In genomic region chr17:57078274-57078673, GRCh38 we compare ENCODE assay signal across 26 cellular contexts. TPM values are rescaled to one million over a fixed set of nuclear protein-coding genes. Genes with fewer than 3 reads are reported as not detected.
A peak's percentile ranks its signal among the peaks of the same experiment; 100 is the strongest.
DNase-seq lines count a peak whose midpoint lies in the region; ATAC-seq, FAIRE-seq and TF ChIP-seq lines count a peak whose summit lies in the region.
"Had no signal": no experiment of that assay in that cellular context is flagged by ENCODE, and none has a peak within 500 bp of the region (broad histone marks: within the 10 kb centered on the region; RNA-seq: fewer than 3 reads in every experiment).

No MANE protein-coding gene starts in this region.

- H3K27ac ChIP-seq in HEK293 (ENCODE audit: extremely low read depth, low read depth, low read length): no peak overlapping the region
- H3K27ac ChIP-seq in K562 (ENCODE audit: extremely low read depth, low read depth, low read length): no peak overlapping the region
- H3K27ac ChIP-seq: BLaER1 had no signal

- no peak overlapping the region for H3K4me2 ChIP-seq in K562 (ENCODE audit: insufficient read depth, low read length)
- H3K4me2 ChIP-seq: BLaER1 had no signal

- no peaks in the 10 kb centered on the region for H3K9me3 Mint-ChIP-seq in nephron progenitor cell
- H3K9me3 Mint-ChIP-seq: CD14-positive monocyte; CD4-positive, alpha-beta memory T cell; CD8-positive, alpha-beta memory T cell had no signal

- H3K36me3 Mint-ChIP-seq in nephron progenitor cell (ENCODE audit: low read depth): no peaks in the 10 kb centered on the region
- H3K36me3 Mint-ChIP-seq: CD14-positive monocyte; CD4-positive, alpha-beta memory T cell; CD4-positive, CD25-positive, alpha-beta regulatory T cell had no signal

- TF ChIP-seq POLR2A in K562 (conservative IDR thresholded peaks at IDR 0.05): no peak

- DNase-seq in K562 (ENCODE audit: extremely low read depth in 1 of 4, low spot score in 3 of 4) (no peak), nephron progenitor cell (no peak)
- DNase-seq: 8988T; ACHN; BE2C; C1 segment of cervical spinal cord; CD4-positive, alpha-beta memory T cell; CD4-positive, CD25-positive, alpha-beta regulatory T cell; CD8-positive, alpha-beta memory T cell; COR-L47; DMS 273 treated with DMSO at 0.1 percent for 48 hours; DMS153; DMS53; DMS79; DND-41; EL; GDM1 had no signal

- H4K20me1 ChIP-seq in K562 (replicated peaks; ENCODE audit: control insufficient read depth, insufficient read depth, low read length): no peaks in the 10 kb centered on the region
- H4K20me1 ChIP-seq: BLaER1 had no signal

- CTCF ChIA-PET in HEK293 (lab: Yijun Ruan, JAX): no interaction called here
- CTCF ChIA-PET in K562 (lab: Yijun Ruan, JAX; ENCODE audit: low intra/inter-chr PET ratio): no interaction called here

- no peak for TF ChIP-seq RAD21 in K562 (CRISPR knock-in tag; conservative IDR thresholded peaks at IDR 0.05 in 1 of 2, IDR thresholded peaks at IDR 0.05 in 1 of 2)

- H3K36me3 ChIP-seq in HEK293 (ENCODE audit: control insufficient read depth in 2 of 2, insufficient read depth in 1 of 2, low read length in 2 of 2) (no peaks in the 10 kb centered on the region), K562 (ENCODE audit: control insufficient read depth, insufficient read depth, low read length) (no peaks in the 10 kb centered on the region)
- H3K36me3 ChIP-seq: BE2C, BLaER1 had no signal

- in situ Hi-C loops in K562 (cut with MboI): no loop called here

- WGBS in K562 (ENCODE audit: insufficient coverage, low coverage, missing lambda C conversion rate): 32% methylated on average over 8 of the region's 9 CpGs

- TF ChIP-seq CTCF in HEK293 (tag by site-specific recombination; IDR thresholded peaks at IDR 0.05) (no peak), K562 (IDR thresholded peaks at IDR 0.05 in 2 of 3, conservative IDR thresholded peaks at IDR 0.05 in 1 of 3; ENCODE audit: insufficient read depth in 2 of 3, low read depth in 1 of 3, low read length in 3 of 3) (no peak), nephron progenitor cell (IDR thresholded peaks at IDR 0.05) (no peak)

- ATAC-seq in K562 (no peak), HG03442 (IDR thresholded peaks at IDR 0.05; ENCODE audit: unreplicated experiment) (no peak), HG03520 (IDR thresholded peaks at IDR 0.05; ENCODE audit: unreplicated experiment) (no peak)
- ATAC-seq: GM12878 had no signal

- H2AFZ ChIP-seq in K562 (ENCODE audit: low read depth, low read length): no peak overlapping the region

- no peak for TF ChIP-seq EP300 in K562 (IDR thresholded peaks at IDR 0.05; ENCODE audit: low read length)

- intact Hi-C loops in K562 (cut with micrococcal nuclease): no loop called here

- no peak overlapping the region for H3K9ac ChIP-seq in K562 (ENCODE audit: insufficient read depth in 1 of 2, low read depth in 2 of 2, low read length in 2 of 2)
- H3K9ac ChIP-seq: BLaER1 had no signal

- peaks cover 8% of the 10 kb centered on the region for H3K27me3 Mint-ChIP-seq in nephron progenitor cell (ENCODE audit: low read depth, poor library complexity)
- H3K27me3 Mint-ChIP-seq: CD4-positive, alpha-beta memory T cell had no signal

- peak overlapping the region; percentile 61 for H3K27ac Mint-ChIP-seq in nephron progenitor cell
- H3K27ac Mint-ChIP-seq: CD14-positive monocyte; CD4-positive, alpha-beta memory T cell had no signal

- no peaks in the 10 kb centered on the region for H3K27me3 ChIP-seq in K562 (ENCODE audit: control insufficient read depth in 2 of 2, insufficient read depth in 2 of 2, low read length in 2 of 2)
- H3K27me3 ChIP-seq: BLaER1 had no signal

- H3K79me2 ChIP-seq in K562 (ENCODE audit: control insufficient read depth, insufficient read depth, low read length): no peaks in the 10 kb centered on the region

- no peak overlapping the region for H3K4me3 Mint-ChIP-seq in nephron progenitor cell
- H3K4me3 Mint-ChIP-seq: CD14-positive monocyte; CD4-positive, alpha-beta memory T cell; CD4-positive, CD25-positive, alpha-beta regulatory T cell; CD8-positive, alpha-beta memory T cell had no signal

- no TSS peak for BruUV-seq in K562 (replicated peaks; lab: Mats Ljungman, UMichigan)

- H3K4me3 ChIP-seq in HEK293 (ENCODE audit: low read depth, low read length): no peak overlapping the region
- H3K4me3 ChIP-seq in K562: no peak overlapping the region
- H3K4me3 ChIP-seq: BLaER1, GM12878 had no signal

- POLR2A ChIA-PET in HEK293 (lab: Yijun Ruan, JAX) (no interaction called here), K562 (lab: Yijun Ruan, JAX) (interaction anchor here (0.7 kb wide), 1 partner anchor 26 kb away, joined by 3 read pairs; no protein-coding TSS in a partner anchor)

- H3K9me1 ChIP-seq in K562 (ENCODE audit: control insufficient read depth, insufficient read depth, low read length): no peaks in the 10 kb centered on the region

- FAIRE-seq in K562 (lab: Jason Lieb, UNC): no peak
- FAIRE-seq: A204.1, GM12878, GM12892, GM18507 had no signal

- H3K4me1 ChIP-seq in HEK293 (ENCODE audit: control insufficient read depth, insufficient read depth, low read length) (no peaks in the 10 kb centered on the region), K562 (replicated peaks in 1 of 2; ENCODE audit: control insufficient read depth in 2 of 2, insufficient read depth in 2 of 2, low read length in 2 of 2) (peaks cover 0 to 2% of the 10 kb centered on the region in 2 experiments; a peak in 2 of 5 replicates)
- H3K4me1 ChIP-seq: BE2C had no signal

- H3K4me1 Mint-ChIP-seq in nephron progenitor cell: peaks cover 23% of the 10 kb centered on the region

- H3K9me3 ChIP-seq in HEK293 (ENCODE audit: control insufficient read depth, insufficient read depth, low read depth, low read length) (no peaks in the 10 kb centered on the region), K562 (replicated peaks; ENCODE audit: control insufficient read depth, insufficient read depth, low read depth, low read length) (no peaks in the 10 kb centered on the region)
- H3K9me3 ChIP-seq: BE2C, BLaER1 had no signal

TF ChIP-seq in HEK293, 187 proteins besides CTCF, POLR2A, EP300 and RAD21 (continues in another document):
- no peak for TF ChIP-seq ZNF768 (tag by site-specific recombination; IDR thresholded peaks at IDR 0.05)

TF ChIP-seq in K562, 482 proteins besides CTCF, POLR2A, EP300 and RAD21 (continues in another document):
- TF ChIP-seq PRDM10 (IDR thresholded peaks at IDR 0.05; ENCODE audit: partially characterized antibody): peak; percentile 74

RNA-seq across cellular contexts. Expression of gene AKAP1, which starts 6.8 kb away (rescaled TPM):
- total RNA-seq in K562 (2011; cell fraction: chromatin; rRNA removed; ENCODE audit: low replicate concordance): 47.3 and 76.5 TPM in 2 replicates
- 65.9 and 69.3 TPM in 2 replicates for total RNA-seq in K562 (2011; cell fraction: nucleolus; rRNA removed)
- 70.5 and 70.8 TPM in 2 replicates for total RNA-seq in K562 (2011; cell fraction: nucleoplasm; rRNA removed)
- total RNA-seq in K562 (2014; rRNA removed) (50.4 and 57.2 TPM in 2 replicates), K562 (2014; rRNA removed; fragmentation: Illumina TruSeq; extraction: Trizol) (24.5 and 29.4 TPM in 2 replicates), K562 (2015; rRNA removed; fragmentation: Illumina TruSeq; extraction: Trizol) (36.4 and 41.2 TPM in 2 replicates), K562 (2021) (40.7 and 44.9 TPM in 2 replicates)
- polyA plus RNA-seq in K562 (2011; rRNA removed) (46.8 and 48.4 TPM in 2 replicates), K562 (2014; fragmentation: Illumina TruSeq; extraction: Trizol) (58.3 and 63.8 TPM in 2 replicates), K562 (2014; fragmentation: Nextera tagmentation; extraction: Ambion mirVana) (10 to 100 TPM; 12.9 to 13.2 TPM), K562 (2014; rRNA removed) (34.9 and 40.7 TPM in 2 replicates)
- polyA plus RNA-seq in K562 (2011; cell fraction: cytosol; rRNA removed): 54.8 and 62.0 TPM in 2 replicates
- polyA plus RNA-seq in K562 (2011; cell fraction: nucleus; rRNA removed): 198 and 242 TPM in 2 replicates
- 24.4 and 26.8 TPM in 2 replicates for polyA plus RNA-seq in K562 (2012)
- 62.1 and 70.8 TPM in 2 replicates for polyA minus RNA-seq in K562 (2011; rRNA and poly(A)+ RNA removed)
- 57.1 and 64.3 TPM in 2 replicates for polyA minus RNA-seq in K562 (2011; cell fraction: cytosol; rRNA and poly(A)+ RNA removed)
- 25.3 and 35.0 TPM in 2 replicates for polyA minus RNA-seq in K562 (2011; cell fraction: nucleus; rRNA and poly(A)+ RNA removed)

Comparison
In these comparisons a context has a peak if more than half of its experiments do, and no peak if none do; other contexts are left out.
1. Of the 44 proteins assayed by ChIP-seq in both K562 and HEK293: peak only in K562: none; only in HEK293: none; in both: PRDM10; in neither: 43.